26 cellular contexts compared by ENCODE assay signal in the genomic region with DNA sequence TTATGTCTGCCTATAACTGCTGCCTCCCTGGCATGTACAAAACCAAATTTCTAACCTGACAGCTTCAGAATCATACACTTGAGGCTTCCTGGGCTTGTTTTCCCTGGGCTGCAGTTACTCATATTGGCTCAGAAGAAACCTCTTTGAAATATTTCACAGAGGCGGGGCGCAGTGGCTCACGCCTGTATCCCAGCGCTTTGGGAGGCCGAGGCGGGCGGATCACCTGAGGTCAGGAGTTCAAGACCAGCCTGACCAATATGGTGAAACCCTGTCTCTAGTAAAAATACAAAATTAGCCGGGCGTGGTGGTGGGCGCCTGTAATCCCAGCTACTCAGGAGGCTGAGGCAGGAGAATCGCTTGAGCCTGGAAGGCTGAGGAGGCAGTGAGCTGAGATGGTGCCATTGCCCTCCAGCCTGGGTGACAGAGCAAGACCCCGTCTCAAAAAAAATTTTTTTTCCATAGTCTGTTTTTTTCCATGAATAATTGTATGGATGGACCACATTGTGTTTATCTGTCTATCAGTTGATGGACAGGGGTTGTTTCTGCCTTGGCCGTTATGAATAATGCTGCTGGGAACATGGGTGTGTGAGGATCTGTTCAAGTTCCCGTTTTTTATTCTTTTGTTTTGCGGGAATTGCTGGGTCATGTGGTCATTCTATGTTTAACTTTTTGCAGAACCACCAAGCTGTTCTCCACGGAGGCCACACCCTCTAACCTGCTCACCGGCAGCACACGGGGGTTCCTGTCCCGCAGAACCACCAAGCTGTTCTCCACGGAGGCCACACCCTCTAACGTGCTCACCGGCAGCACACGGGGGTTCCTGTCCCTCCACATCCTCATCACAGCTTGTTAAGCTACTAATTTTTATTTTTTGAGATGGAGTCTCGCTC. TPM values are rescaled to one million over a fixed set of nuclear protein-coding genes. Genes with fewer than 3 reads are reported as not detected.
DNase-seq lines count a peak whose midpoint lies in the region; ATAC-seq, FAIRE-seq and TF ChIP-seq lines count a peak whose summit lies in the region.
"Had no signal": no experiment of that assay in that cellular context is flagged by ENCODE, and none has a peak within 500 bp of the region (broad histone marks: within the 10 kb centered on the region; RNA-seq: fewer than 3 reads in every experiment).

No MANE protein-coding gene starts in this region.

- BruUV-seq in K562 (replicated peaks; lab: Mats Ljungman, UMichigan): no TSS peak

- peak overlapping the region; percentile 49; the same call in 1 of the 2 replicates for H3K4me2 ChIP-seq in K562 (ENCODE audit: insufficient read depth, low read length)

- ATAC-seq in K562 (no peak; the same call in 2 of the 3 replicates), sciatic nerve (peak; percentile 41)
- ATAC-seq: activated naive CD4-positive, alpha-beta T cell treated with anti-CD3 and anti-CD28 coated beads, Interleukin-2, amount 50 U/mL, for 72 hours; activated T-cell treated with anti-CD3 and anti-CD28 coated beads, Interleukin-2, amount 50 U/mL, for 72 hours; natural killer cell treated with Interleukin-12 subunit alpha and Interleukin-12 subunit beta and Interleukin-15 and Interleukin-18, amount 100 ng/mL, for 72 hours had no signal

- CTCF ChIA-PET in K562 (lab: Yijun Ruan, JAX; ENCODE audit: low intra/inter-chr PET ratio): no interaction called here

- no peaks in the 10 kb centered on the region for H3K9me1 ChIP-seq in K562 (ENCODE audit: control insufficient read depth, insufficient read depth, low read length)

- WGBS in K562 (ENCODE audit: insufficient coverage, low coverage, missing lambda C conversion rate): 17% methylated on average over 21 of the region's 24 CpGs

- H2AFZ ChIP-seq in K562 (ENCODE audit: low read depth, low read length): peak overlapping the region; percentile 68

- H3K27me3 ChIP-seq in K562 (ENCODE audit: control insufficient read depth in 2 of 2, insufficient read depth in 2 of 2, low read length in 2 of 2): no peaks in the 10 kb centered on the region

- intact Hi-C loops in K562 (cut with micrococcal nuclease) (no loop called here), sciatic nerve (cut with DNase I) (no loop called here)

- H3K9ac ChIP-seq in K562 (ENCODE audit: insufficient read depth in 1 of 2, low read depth in 2 of 2, low read length in 2 of 2): no peak overlapping the region; a peak in 1 of 4 replicates

- TF ChIP-seq RAD21 in K562 (CRISPR knock-in tag; conservative IDR thresholded peaks at IDR 0.05 in 1 of 2, IDR thresholded peaks at IDR 0.05 in 1 of 2): no peak

- POLR2A ChIA-PET in K562 (lab: Yijun Ruan, JAX): interaction anchor here (1.1 to 1.5 kb wide), 2 partner anchors 18 to 19 kb away, joined by 4 read pairs; no protein-coding TSS in a partner anchor

- TF ChIP-seq EP300 in K562 (IDR thresholded peaks at IDR 0.05; ENCODE audit: low read length): no peak

- H3K9me3 ChIP-seq in K562 (replicated peaks; ENCODE audit: control insufficient read depth, insufficient read depth, low read depth, low read length): no peaks in the 10 kb centered on the region
- H3K9me3 ChIP-seq: stomach, transverse colon had no signal

- no peaks in the 10 kb centered on the region for H4K20me1 ChIP-seq in K562 (replicated peaks; ENCODE audit: control insufficient read depth, insufficient read depth, low read length)

- peaks cover 9 to 17% of the 10 kb centered on the region in 2 experiments; a peak in 4 of 5 replicates for H3K4me1 ChIP-seq in K562 (replicated peaks in 1 of 2; ENCODE audit: control insufficient read depth in 2 of 2, insufficient read depth in 2 of 2, low read length in 2 of 2)
- H3K4me1 ChIP-seq: transverse colon had no signal

- H3K79me2 ChIP-seq in K562 (ENCODE audit: control insufficient read depth, insufficient read depth, low read length): no peaks in the 10 kb centered on the region

- peak; percentile 65 for DNase-seq in GDM1 (lab: John Stamatoyannopoulos, UW)
- peak; percentile 53 to 83 for DNase-seq in NOMO-1 (lab: John Stamatoyannopoulos, UW; ENCODE audit: unreplicated experiment in 2 of 2)
- DNase-seq in K562 (ENCODE audit: extremely low read depth in 1 of 4, low spot score in 3 of 4): no peak
- no peak for DNase-seq in sciatic nerve (ENCODE audit: low spot score)
- DNase-seq in H4 (ENCODE audit: low spot score): no peak
- no peak for DNase-seq in putamen (ENCODE audit: low spot score)
- DNase-seq in globus pallidus (ENCODE audit: low spot score): no peak
- DNase-seq: activated CD4-positive, alpha-beta T cell treated with anti-CD3 and anti-CD28 coated beads for 4 hours; activated T-cell treated with anti-CD3 and anti-CD28 coated beads, Interleukin-2, amount 50 U/mL, for 72 hours; effector CD4-positive, alpha-beta T cell; foreskin melanocyte; GOT3; kidney; NCI-H2107; NCI-H524; stimulated activated CD4-positive, alpha-beta T cell treated with anti-CD3 and anti-CD28 coated beads, Interleukin-4, amount 100 ng/mL, for 1 hour; stomach; transverse colon had no signal

- no peak for TF ChIP-seq CTCF in K562 (IDR thresholded peaks at IDR 0.05 in 2 of 3, conservative IDR thresholded peaks at IDR 0.05 in 1 of 3; ENCODE audit: insufficient read depth in 2 of 3, low read depth in 1 of 3, low read length in 3 of 3)

- no peak for FAIRE-seq in K562 (lab: Jason Lieb, UNC)
- FAIRE-seq: kidney had no signal

- in situ Hi-C loops in K562 (cut with MboI): no loop called here

- no peak for TF ChIP-seq POLR2A in K562 (conservative IDR thresholded peaks at IDR 0.05)

- no peaks in the 10 kb centered on the region for H3K36me3 ChIP-seq in K562 (ENCODE audit: control insufficient read depth, insufficient read depth, low read length)
- H3K36me3 ChIP-seq: stomach, transverse colon had no signal

- no peak overlapping the region for H3K27ac ChIP-seq in K562 (ENCODE audit: extremely low read depth, low read depth, low read length)
- H3K27ac ChIP-seq: stomach, transverse colon had no signal

- H3K4me3 ChIP-seq in K562: no peak overlapping the region
- H3K4me3 ChIP-seq: stomach, transverse colon had no signal

RNA-seq across cellular contexts. Expression of gene MSLN, which starts 6.1 kb away (rescaled TPM):
- total RNA-seq in K562 (2011; cell fraction: chromatin; rRNA removed; ENCODE audit: low replicate concordance): not detected in 2 replicates
- total RNA-seq in K562 (2011; cell fraction: nucleolus; rRNA removed): not detected in 2 replicates
- not detected in 2 replicates for total RNA-seq in K562 (2011; cell fraction: nucleoplasm; rRNA removed)
- total RNA-seq in K562 (2014; rRNA removed): not detected in 2 replicates
- total RNA-seq in K562 (2014; rRNA removed; fragmentation: Illumina TruSeq; extraction: Trizol): not detected in 2 replicates
- not detected in 2 replicates for total RNA-seq in K562 (2015; rRNA removed; fragmentation: Illumina TruSeq; extraction: Trizol)
- total RNA-seq in K562 (2021): 0.22 TPM in 1 of 2 replicates, not detected in the other
- not detected in 2 replicates for polyA plus RNA-seq in K562 (2011; rRNA removed)
- not detected in 2 replicates for polyA plus RNA-seq in K562 (2011; cell fraction: cytosol; rRNA removed)
- polyA plus RNA-seq in K562 (2011; cell fraction: nucleus; rRNA removed): not detected in 2 replicates
- polyA plus RNA-seq in K562 (2012): not detected in 2 replicates
- polyA plus RNA-seq in K562 (2014; fragmentation: Illumina TruSeq; extraction: Trizol): not detected in 2 replicates
- polyA plus RNA-seq in K562 (2014; fragmentation: Nextera tagmentation; extraction: Ambion mirVana): not detected
- polyA plus RNA-seq in K562 (2014; rRNA removed): not detected in 2 replicates
- polyA minus RNA-seq in K562 (2011; rRNA and poly(A)+ RNA removed): not detected in 2 replicates
- polyA minus RNA-seq in K562 (2011; cell fraction: cytosol; rRNA and poly(A)+ RNA removed): 0.86 and 3.8 TPM in 2 replicates
- 0.22 and 0.40 TPM in 2 replicates for polyA minus RNA-seq in K562 (2011; cell fraction: nucleus; rRNA and poly(A)+ RNA removed)
- total RNA-seq in sciatic nerve: 2.9 TPM
- not detected in 2 replicates for total RNA-seq in H4 (2014; rRNA removed; shearing (Covaris generic))
- total RNA-seq: activated naive CD4-positive, alpha-beta T cell treated with anti-CD3 and anti-CD28 coated beads, Interleukin-2, amount 50 U/mL, for 72 hours; activated T-cell treated with anti-CD3 and anti-CD28 coated beads, Interleukin-2, amount 50 U/mL, for 72 hours; cerebellum; Daoy; HT1080; mesenteric fat pad; natural killer cell treated with Interleukin-12 subunit alpha and Interleukin-12 subunit beta and Interleukin-15 and Interleukin-18, amount 100 ng/mL, for 72 hours; SK-MEL-5 had no signal

RNA-seq across cellular contexts. Expression of gene CIAO3, which starts 13.7 kb away (rescaled TPM):
- total RNA-seq in K562 (2011; cell fraction: chromatin; rRNA removed; ENCODE audit: low replicate concordance): 110 and 324 TPM in 2 replicates
- 238 and 279 TPM in 2 replicates for total RNA-seq in K562 (2011; cell fraction: nucleolus; rRNA removed)
- 145 and 170 TPM in 2 replicates for total RNA-seq in K562 (2011; cell fraction: nucleoplasm; rRNA removed)
- total RNA-seq in K562 (2014; rRNA removed) (35.6 and 48.2 TPM in 2 replicates), K562 (2014; rRNA removed; fragmentation: Illumina TruSeq; extraction: Trizol) (7.3 and 7.9 TPM in 2 replicates), K562 (2015; rRNA removed; fragmentation: Illumina TruSeq; extraction: Trizol) (18.6 and 20.5 TPM in 2 replicates), K562 (2021) (30.7 and 30.9 TPM in 2 replicates), sciatic nerve (26.9 TPM)
- polyA plus RNA-seq in K562 (2011; rRNA removed) (18.5 and 30.5 TPM in 2 replicates), K562 (2014; fragmentation: Illumina TruSeq; extraction: Trizol) (17.1 and 18.7 TPM in 2 replicates), K562 (2014; fragmentation: Nextera tagmentation; extraction: Ambion mirVana) (1 to 10 TPM; 2.2 to 2.4 TPM), K562 (2014; rRNA removed) (31.0 and 38.2 TPM in 2 replicates)
- polyA plus RNA-seq in K562 (2011; cell fraction: cytosol; rRNA removed): 24.1 and 25.8 TPM in 2 replicates
- polyA plus RNA-seq in K562 (2011; cell fraction: nucleus; rRNA removed): 101 and 104 TPM in 2 replicates
- polyA plus RNA-seq in K562 (2012): 22.4 and 34.2 TPM in 2 replicates
- 13.5 and 15.4 TPM in 2 replicates for polyA minus RNA-seq in K562 (2011; rRNA and poly(A)+ RNA removed)
- polyA minus RNA-seq in K562 (2011; cell fraction: cytosol; rRNA and poly(A)+ RNA removed): 9.9 and 14.8 TPM in 2 replicates
- 52.0 and 78.0 TPM in 2 replicates for polyA minus RNA-seq in K562 (2011; cell fraction: nucleus; rRNA and poly(A)+ RNA removed)
- 15.0 and 18.5 TPM in 2 replicates for total RNA-seq in H4 (2014; rRNA removed; shearing (Covaris generic))

RNA-seq across cellular contexts. Expression of gene HAGHL, which starts 27.5 kb away (rescaled TPM):
- 38.5 and 167 TPM in 2 replicates for total RNA-seq in K562 (2011; cell fraction: chromatin; rRNA removed; ENCODE audit: low replicate concordance)
- 219 TPM in 2 replicates for total RNA-seq in K562 (2011; cell fraction: nucleolus; rRNA removed)
- 62.9 and 89.5 TPM in 2 replicates for total RNA-seq in K562 (2011; cell fraction: nucleoplasm; rRNA removed)
- total RNA-seq in K562 (2014; rRNA removed) (58.2 and 59.0 TPM in 2 replicates), K562 (2014; rRNA removed; fragmentation: Illumina TruSeq; extraction: Trizol) (3.2 and 8.2 TPM in 2 replicates), K562 (2015; rRNA removed; fragmentation: Illumina TruSeq; extraction: Trizol) (20.7 and 22.1 TPM in 2 replicates), K562 (2021) (71.7 and 83.2 TPM in 2 replicates), sciatic nerve (6.5 TPM)
- polyA plus RNA-seq in K562 (2011; rRNA removed) (27.0 and 41.6 TPM in 2 replicates), K562 (2014; fragmentation: Illumina TruSeq; extraction: Trizol) (7.2 and 13.6 TPM in 2 replicates), K562 (2014; fragmentation: Nextera tagmentation; extraction: Ambion mirVana) (under 1 TPM; 0.31 to 0.48 TPM), K562 (2014; rRNA removed) (69.8 and 83.4 TPM in 2 replicates)
- polyA plus RNA-seq in K562 (2011; cell fraction: cytosol; rRNA removed): 47.2 and 104 TPM in 2 replicates
- 438 and 737 TPM in 2 replicates for polyA plus RNA-seq in K562 (2011; cell fraction: nucleus; rRNA removed)
- polyA plus RNA-seq in K562 (2012): 30.6 and 41.2 TPM in 2 replicates
- 1.2 and 3.7 TPM in 2 replicates for polyA minus RNA-seq in K562 (2011; rRNA and poly(A)+ RNA removed)
- 12.6 and 13.3 TPM in 2 replicates for polyA minus RNA-seq in K562 (2011; cell fraction: cytosol; rRNA and poly(A)+ RNA removed)
- 37.4 and 41.3 TPM in 2 replicates for polyA minus RNA-seq in K562 (2011; cell fraction: nucleus; rRNA and poly(A)+ RNA removed)
- total RNA-seq in H4 (2014; rRNA removed; shearing (Covaris generic)): 4.1 and 14.5 TPM in 2 replicates

RNA-seq across cellular contexts. Expression of gene CCDC78, which starts 28.2 kb away (rescaled TPM):
- 12.8 and 51.1 TPM in 2 replicates for total RNA-seq in K562 (2011; cell fraction: chromatin; rRNA removed; ENCODE audit: low replicate concordance)
- 36.0 and 37.1 TPM in 2 replicates for total RNA-seq in K562 (2011; cell fraction: nucleolus; rRNA removed)
- total RNA-seq in K562 (2011; cell fraction: nucleoplasm; rRNA removed): 14.0 and 15.0 TPM in 2 replicates
- total RNA-seq in K562 (2014; rRNA removed) (5.7 and 10.6 TPM in 2 replicates), K562 (2014; rRNA removed; fragmentation: Illumina TruSeq; extraction: Trizol) (0.57 and 0.76 TPM in 2 replicates), K562 (2015; rRNA removed; fragmentation: Illumina TruSeq; extraction: Trizol) (2.9 and 3.1 TPM in 2 replicates), K562 (2021) (13.4 and 14.4 TPM in 2 replicates), sciatic nerve (2.1 TPM)
- polyA plus RNA-seq in K562 (2011; rRNA removed) (3.0 and 5.9 TPM in 2 replicates), K562 (2014; fragmentation: Illumina TruSeq; extraction: Trizol) (2.6 and 2.8 TPM in 2 replicates), K562 (2014; fragmentation: Nextera tagmentation; extraction: Ambion mirVana) (under 1 TPM; 0.24 to 0.29 TPM), K562 (2014; rRNA removed) (17.7 and 20.6 TPM in 2 replicates)
- polyA plus RNA-seq in K562 (2011; cell fraction: cytosol; rRNA removed): 2.5 and 5.1 TPM in 2 replicates
- polyA plus RNA-seq in K562 (2011; cell fraction: nucleus; rRNA removed): 66.9 and 107 TPM in 2 replicates
- 6.2 and 9.5 TPM in 2 replicates for polyA plus RNA-seq in K562 (2012)
- 0.39 TPM in 2 replicates for polyA minus RNA-seq in K562 (2011; rRNA and poly(A)+ RNA removed)
- not detected in 2 replicates for polyA minus RNA-seq in K562 (2011; cell fraction: cytosol; rRNA and poly(A)+ RNA removed)
- 8.8 and 8.9 TPM in 2 replicates for polyA minus RNA-seq in K562 (2011; cell fraction: nucleus; rRNA and poly(A)+ RNA removed)
- 0.23 TPM in 1 of 2 replicates, not detected in the other for total RNA-seq in H4 (2014; rRNA removed; shearing (Covaris generic))
- total RNA-seq: skeletal muscle tissue had no signal

RNA-seq across cellular contexts. Expression of gene ANTKMT, which starts 33.5 kb away (rescaled TPM):
- 7.6 and 54.6 TPM in 2 replicates for total RNA-seq in K562 (2011; cell fraction: chromatin; rRNA removed; ENCODE audit: low replicate concordance)
- 105 and 120 TPM in 2 replicates for total RNA-seq in K562 (2011; cell fraction: nucleolus; rRNA removed)
- total RNA-seq in K562 (2011; cell fraction: nucleoplasm; rRNA removed): 30.9 and 33.4 TPM in 2 replicates
- total RNA-seq in K562 (2014; rRNA removed) (170 and 221 TPM in 2 replicates), K562 (2014; rRNA removed; fragmentation: Illumina TruSeq; extraction: Trizol) (2.3 and 4.3 TPM in 2 replicates), K562 (2015; rRNA removed; fragmentation: Illumina TruSeq; extraction: Trizol) (39.9 and 47.1 TPM in 2 replicates), K562 (2021) (217 and 240 TPM in 2 replicates), sciatic nerve (26.3 TPM)
- polyA plus RNA-seq in K562 (2011; rRNA removed) (19.1 and 26.3 TPM in 2 replicates), K562 (2014; fragmentation: Illumina TruSeq; extraction: Trizol) (2.8 and 9.0 TPM in 2 replicates), K562 (2014; fragmentation: Nextera tagmentation; extraction: Ambion mirVana) (1 to 10 TPM in 1 of 2 experiments, under 1 TPM in 1; 0.58 to 2.1 TPM), K562 (2014; rRNA removed) (158 and 161 TPM in 2 replicates)
- 53.5 and 239 TPM in 2 replicates for polyA plus RNA-seq in K562 (2011; cell fraction: cytosol; rRNA removed)
- polyA plus RNA-seq in K562 (2011; cell fraction: nucleus; rRNA removed): 99.3 and 186 TPM in 2 replicates
- polyA plus RNA-seq in K562 (2012): 31.0 and 45.4 TPM in 2 replicates
- 0.42 and 0.48 TPM in 2 replicates for polyA minus RNA-seq in K562 (2011; rRNA and poly(A)+ RNA removed)
- 17.5 and 22.8 TPM in 2 replicates for polyA minus RNA-seq in K562 (2011; cell fraction: cytosol; rRNA and poly(A)+ RNA removed)
- 37.1 and 45.1 TPM in 2 replicates for polyA minus RNA-seq in K562 (2011; cell fraction: nucleus; rRNA and poly(A)+ RNA removed)
- total RNA-seq in H4 (2014; rRNA removed; shearing (Covaris generic)): 10.9 and 22.8 TPM in 2 replicates

Comparison
In these comparisons a context has a peak if more than half of its experiments do, and no peak if none do; other contexts are left out.
1. DNase-seq: peak in GDM1 (single experiment) and NOMO-1 (2 of 2); none in K562 (0 of 4), sciatic nerve (single experiment), H4 (single experiment), putamen (single experiment) and globus pallidus (single experiment).